Comparison of ENCODE assay signal across 9 cellular contexts in genomic region chr20:57439432-57439831, GRCh38. TPM values are rescaled to one million over a fixed set of nuclear protein-coding genes. Genes with fewer than 3 reads are reported as not detected.
DNase-seq lines count a peak whose midpoint lies in the region; ATAC-seq and TF ChIP-seq lines count a peak whose summit lies in the region.
"Had no signal": no experiment of that assay in that cellular context is flagged by ENCODE, and none has a peak within 500 bp of the region (broad histone marks: within the 10 kb centered on the region; RNA-seq: fewer than 3 reads in every experiment).

No MANE protein-coding gene starts in this region.

- peak overlapping the region; percentile 100 for H3K27ac ChIP-seq in cardiac muscle cell

- H3K4me1 ChIP-seq in cardiac muscle cell (ENCODE audit: low read depth) = peaks cover 66% of the 10 kb centered on the region

- no peak for ATAC-seq in HG03520 (IDR thresholded peaks at IDR 0.05; ENCODE audit: unreplicated experiment)
- no peak for ATAC-seq in GM21390 (IDR thresholded peaks at IDR 0.05; ENCODE audit: unreplicated experiment)

- H3K9me3 ChIP-seq in cardiac muscle cell (ENCODE audit: low read depth) = no peaks in the 10 kb centered on the region

- no peak overlapping the region for H3K4me3 ChIP-seq in cardiac muscle cell

- DNase-seq in DMS79 treated with DMSO at 0.1 percent for 48 hours (lab: John Stamatoyannopoulos, UW) (peak; percentile 78), NCI-H526 treated with DMSO at 0.1 percent for 48 hours (lab: John Stamatoyannopoulos, UW) (peak; percentile 60), cardiac muscle cell (ENCODE audit: low read depth in 1 of 2, low spot score in 1 of 2) (no peak), putamen (ENCODE audit: low spot score) (peak; percentile 43)
- no peak for DNase-seq in stimulated activated CD4-positive, alpha-beta T cell treated with anti-CD3 and anti-CD28 coated beads, Interleukin-1b, Interleukin-23, amount 100 ng/mL, for 48 hours
- DNase-seq in activated effector memory CD4-positive, alpha-beta T cell treated with Interleukin-2 at 50 U/mL for 16 hours = no peak
- DNase-seq: activated effector memory CD4-positive, alpha-beta T cell treated with anti-CD3 and anti-CD28 coated beads, Interleukin-2, amount 50 U/mL, for 16 hours had no signal

- no peak for TF ChIP-seq CTCF in cardiac muscle cell (IDR thresholded peaks at IDR 0.05; ENCODE audit: low read depth, low read length)

- H3K27me3 ChIP-seq in cardiac muscle cell = no peaks in the 10 kb centered on the region

- H3K36me3 ChIP-seq in cardiac muscle cell = peaks cover 5% of the 10 kb centered on the region

RNA-seq across cellular contexts. Expression of gene RBM38, which starts 48.2 kb away (rescaled TPM):
- total RNA-seq in cardiac muscle cell = 420 and 625 TPM in 2 replicates
- 404 and 626 TPM in 2 replicates for polyA plus RNA-seq in cardiac muscle cell

Comparison
In these comparisons a context has a peak if more than half of its experiments do, and no peak if none do; other contexts are left out.
1. DNase-seq: peak in DMS79 treated with DMSO at 0.1 percent for 48 hours (single experiment), NCI-H526 treated with DMSO at 0.1 percent for 48 hours (single experiment) and putamen (single experiment); none in cardiac muscle cell (0 of 2), stimulated activated CD4-positive, alpha-beta T cell treated with anti-CD3 and anti-CD28 coated beads, Interleukin-1b, Interleukin-23, amount 100 ng/mL, for 48 hours (single experiment) and activated effector memory CD4-positive, alpha-beta T cell treated with Interleukin-2 at 50 U/mL for 16 hours (single experiment).